Comparison of ENCODE assay signal across 19 cellular contexts in genomic region chr12:55965240-55965639, GRCh38. TPM values are rescaled to one million over a fixed set of nuclear protein-coding genes. Genes with fewer than 3 reads are reported as not detected.
DNase-seq lines count a peak whose midpoint lies in the region; ATAC-seq, FAIRE-seq and TF ChIP-seq lines count a peak whose summit lies in the region.
"Had no signal": no experiment of that assay in that cellular context is flagged by ENCODE, and none has a peak within 500 bp of the region (broad histone marks: within the 10 kb centered on the region; RNA-seq: fewer than 3 reads in every experiment).

No MANE protein-coding gene starts in this region.

- no peaks in the 10 kb centered on the region for H3K27me3 Mint-ChIP-seq in CD4-positive, CD25-positive, alpha-beta regulatory T cell
- no peaks in the 10 kb centered on the region for H3K27me3 Mint-ChIP-seq in mesothelial cell of epicardium (ENCODE audit: low read depth)

- WGBS in ectodermal cell, 2 experiments, result 20 to 27% methylated on average over 5 of the region's 5 CpGs
- 40% methylated on average over 5 of the region's 5 CpGs for WGBS in HepG2 (ENCODE audit: low lambda C conversion rate)
- 78 to 93% (median 85%) methylated on average over 5 of the region's 5 CpGs for WGBS in spleen, 5 donors

- no peak for TF ChIP-seq CTCF in mesothelial cell of epicardium (IDR thresholded peaks at IDR 0.05; ENCODE audit: unreplicated experiment)
- no peak for TF ChIP-seq CTCF in HepG2 (CRISPR knock-in tag; IDR thresholded peaks at IDR 0.05)
- TF ChIP-seq CTCF in spleen (IDR thresholded peaks at IDR 0.05 in 8 of 11, conservative IDR thresholded peaks at IDR 0.05 in 3 of 11), result no peak
- no peak for TF ChIP-seq CTCF in D721Med (IDR thresholded peaks at IDR 0.05; ENCODE audit: insufficient read depth, missing control alignments)

- no peak for ATAC-seq in CD4-positive, CD25-positive, alpha-beta regulatory T cell (ENCODE audit: low read depth in 2 of 2)
- no peak for ATAC-seq in HepG2

- POLR2A ChIA-PET in HepG2 (lab: Yijun Ruan, JAX), result no interaction called here

- no peak overlapping the region for H3K4me2 ChIP-seq in HepG2 (ENCODE audit: low read depth, low read length)

- TF ChIP-seq RAD21 in HepG2 (CRISPR knock-in tag; IDR thresholded peaks at IDR 0.05), result no peak

- TF ChIP-seq EP300 in HepG2 (IDR thresholded peaks at IDR 0.05; ENCODE audit: low read depth in 2 of 2, low read length in 2 of 2) (no peak), HepG2 (CRISPR knock-in tag; IDR thresholded peaks at IDR 0.05; ENCODE audit: borderline replicate concordance) (no peak)

- no peaks in the 10 kb centered on the region for H3K9me3 ChIP-seq in CD4-positive, CD25-positive, alpha-beta regulatory T cell (ENCODE audit: control insufficient read depth in 2 of 2, low read length in 2 of 2)
- H3K9me3 ChIP-seq in HUES48 (ENCODE audit: control insufficient read depth, insufficient read depth, low read length), result no peaks in the 10 kb centered on the region
- no peaks in the 10 kb centered on the region for H3K9me3 ChIP-seq in ectodermal cell (ENCODE audit: control insufficient read depth, low read length)
- H3K9me3 ChIP-seq in HepG2 (ENCODE audit: low read length), result no peaks in the 10 kb centered on the region
- no peaks in the 10 kb centered on the region for H3K9me3 ChIP-seq in spleen
- H3K9me3 ChIP-seq: uterus had no signal

- H3K9me3 Mint-ChIP-seq in CD4-positive, CD25-positive, alpha-beta regulatory T cell, result no peaks in the 10 kb centered on the region
- no peaks in the 10 kb centered on the region for H3K9me3 Mint-ChIP-seq in mesothelial cell of epicardium

- peaks cover 17 to 35% (median 26%) of the 10 kb centered on the region in 4 donors for H3K4me1 Mint-ChIP-seq in CD4-positive, CD25-positive, alpha-beta regulatory T cell
- peaks cover 29% of the 10 kb centered on the region for H3K4me1 Mint-ChIP-seq in mesothelial cell of epicardium

- peak overlapping the region in 2 of 3 donors; percentile 39 to 95 for H3K27ac Mint-ChIP-seq in CD4-positive, CD25-positive, alpha-beta regulatory T cell
- H3K27ac Mint-ChIP-seq in mesothelial cell of epicardium, result peak overlapping the region; percentile 88

- H3K27ac ChIP-seq in CD4-positive, CD25-positive, alpha-beta regulatory T cell (ENCODE audit: insufficient read depth, low read length, poor library complexity, severe bottlenecking), result no peak overlapping the region
- peak overlapping the region; percentile 92 for H3K27ac ChIP-seq in HUES48 (ENCODE audit: low read depth, low read length)
- peak overlapping the region; percentile 67 for H3K27ac ChIP-seq in ectodermal cell (ENCODE audit: insufficient read depth, low read depth, low read length, poor library complexity, severe bottlenecking)
- H3K27ac ChIP-seq in HepG2 (ENCODE audit: extremely low read length, insufficient read depth, low read length), result no peak overlapping the region
- H3K27ac ChIP-seq in spleen, result no peak overlapping the region

- H3K4me1 ChIP-seq in CD4-positive, CD25-positive, alpha-beta regulatory T cell (ENCODE audit: control insufficient read depth, insufficient read depth, low read length, poor library complexity, severe bottlenecking), result peaks cover 19% of the 10 kb centered on the region
- peaks cover 16% of the 10 kb centered on the region for H3K4me1 ChIP-seq in HUES48 (ENCODE audit: control insufficient read depth, insufficient read depth, low read length)
- H3K4me1 ChIP-seq in ectodermal cell (ENCODE audit: control insufficient read depth, insufficient read depth, low read length), result peaks cover 12% of the 10 kb centered on the region
- H3K4me1 ChIP-seq in HepG2 (ENCODE audit: insufficient read depth, low read length), result peaks cover 25% of the 10 kb centered on the region
- peaks cover 6 to 38% (median 25%) of the 10 kb centered on the region in 6 donors for H3K4me1 ChIP-seq in spleen

- no peaks in the 10 kb centered on the region for H3K36me3 Mint-ChIP-seq in CD4-positive, CD25-positive, alpha-beta regulatory T cell
- peaks cover under 1% of the 10 kb centered on the region for H3K36me3 Mint-ChIP-seq in mesothelial cell of epicardium

- in situ Hi-C loops in HepG2 (cut with HindIII; ENCODE audit: extremely low pct_ligation_motif_present, low pct_unique_long_range_greater_than_20kb), result no loop called here

- no peak overlapping the region for H3K9ac ChIP-seq in HUES48 (ENCODE audit: low read depth, low read length)
- H3K9ac ChIP-seq in HepG2 (ENCODE audit: insufficient read depth, low read depth, low read length), result no peak overlapping the region

- CTCF ChIA-PET in HepG2 (lab: Yijun Ruan, JAX; ENCODE audit: low intra/inter-chr PET ratio, low total read pairs), result no interaction called here

- intact Hi-C loops in HepG2 (cut with micrococcal nuclease; ENCODE audit: unreplicated experiment), result no loop called here
- intact Hi-C loops in spleen (cut with DNase I; ENCODE audit: low total_unique reads), result no loop called here

- H3K4me3 ChIP-seq in CD4-positive, CD25-positive, alpha-beta regulatory T cell (ENCODE audit: low read depth, low read length), result no peak overlapping the region
- H3K4me3 ChIP-seq in HUES48 (ENCODE audit: low read depth, low read length), result peak overlapping the region; percentile 93
- peak overlapping the region; percentile 87 for H3K4me3 ChIP-seq in ectodermal cell (ENCODE audit: insufficient read depth, low read depth, low read length)
- no peak overlapping the region for H3K4me3 ChIP-seq in HepG2 (replicated peaks in 1 of 3; ENCODE audit: insufficient read depth in 1 of 3, low read depth in 2 of 3, low read length in 3 of 3)
- no peak overlapping the region for H3K4me3 ChIP-seq in spleen
- H3K4me3 ChIP-seq: uterus had no signal

- FAIRE-seq in HepG2 (lab: Jason Lieb, UNC) (no peak), D721Med (lab: Jason Lieb, UNC) (no peak)
- FAIRE-seq: GM12891, RCC 7860 had no signal

- no TSS peak for BruUV-seq in HepG2 (replicated peaks; lab: Mats Ljungman, UMichigan)

- no peak for TF ChIP-seq POLR2A in HepG2 (IDR thresholded peaks at IDR 0.05; ENCODE audit: insufficient read depth in 1 of 2, low read depth in 2 of 2, low read length in 2 of 2)
- TF ChIP-seq POLR2A in spleen (IDR thresholded peaks at IDR 0.05), result no peak

- H2AFZ ChIP-seq in HepG2 (ENCODE audit: low read length), result no peak overlapping the region

- H3K79me2 ChIP-seq in HepG2 (ENCODE audit: insufficient read depth, low read length), result peaks cover 15% of the 10 kb centered on the region

- H4K20me1 ChIP-seq in HepG2 (ENCODE audit: insufficient read depth, low read length), result no peaks in the 10 kb centered on the region

- DNase-seq in CD4-positive, CD25-positive, alpha-beta regulatory T cell, result no peak
- DNase-seq in mesothelial cell of epicardium (ENCODE audit: low spot score in 2 of 2, unreplicated experiment in 2 of 2), result no peak
- no peak for DNase-seq in HepG2 (ENCODE audit: low spot score)
- no peak for DNase-seq in SW 1271 (lab: John Stamatoyannopoulos, UW)
- DNase-seq in spleen, result no peak
- DNase-seq in D721Med (ENCODE audit: insufficient read length, low spot score), result no peak
- DNase-seq: activated CD4-positive, alpha-beta T cell treated with anti-CD3 and anti-CD28 coated beads, Interleukin-2, amount 50 U/mL, for 4 hours; activated gamma-delta T cell treated with Interleukin-2 at 50 U/mL for 16 hours; EL; hippocampal formation; Kasumi-1; NCI-H1694; NCI-H526 treated with DMSO at 0.1 percent for 48 hours; stimulated activated CD4-positive, alpha-beta T cell treated with anti-CD3 and anti-CD28 coated beads, Interleukin-2, amount 100 ng/mL, for 48 hours; uterus had no signal

- peak overlapping the region; percentile 58 to 94 (median 91) for H3K4me3 Mint-ChIP-seq in CD4-positive, CD25-positive, alpha-beta regulatory T cell
- H3K4me3 Mint-ChIP-seq in mesothelial cell of epicardium, result peak overlapping the region; percentile 98

- peaks cover 2% of the 10 kb centered on the region for H3K36me3 ChIP-seq in CD4-positive, CD25-positive, alpha-beta regulatory T cell (ENCODE audit: control insufficient read depth, insufficient read depth, low read length)
- H3K36me3 ChIP-seq in HUES48 (ENCODE audit: control insufficient read depth, insufficient read depth, low read length), result peaks cover 27% of the 10 kb centered on the region
- H3K36me3 ChIP-seq in ectodermal cell (ENCODE audit: control insufficient read depth, insufficient read depth, low read length), result no peaks in the 10 kb centered on the region
- peaks cover 0 to 13% of the 10 kb centered on the region in 2 experiments; a peak in 4 of 5 replicates for H3K36me3 ChIP-seq in HepG2 (replicated peaks in 1 of 2; ENCODE audit: control insufficient read depth in 1 of 2, insufficient read depth in 2 of 2, low read length in 2 of 2)
- H3K36me3 ChIP-seq in spleen, result peaks cover 0 to 20% (median 0%) of the 10 kb centered on the region in 6 donors
- H3K36me3 ChIP-seq: uterus had no signal

- no peaks in the 10 kb centered on the region for H3K27me3 ChIP-seq in CD4-positive, CD25-positive, alpha-beta regulatory T cell (ENCODE audit: control insufficient read depth, insufficient read depth, low read length)
- no peaks in the 10 kb centered on the region for H3K27me3 ChIP-seq in HUES48 (ENCODE audit: control insufficient read depth, insufficient read depth, low read length)
- no peaks in the 10 kb centered on the region for H3K27me3 ChIP-seq in ectodermal cell (ENCODE audit: control insufficient read depth, insufficient read depth, low read length, poor library complexity, severe bottlenecking)
- H3K27me3 ChIP-seq in HepG2 (ENCODE audit: control insufficient read depth in 1 of 2, insufficient read depth in 2 of 2, low read length in 2 of 2), result no peaks in the 10 kb centered on the region
- H3K27me3 ChIP-seq in spleen (replicated peaks in 1 of 7), result no peaks in the 10 kb centered on the region
- H3K27me3 ChIP-seq: uterus had no signal

RNA-seq across cellular contexts. Expression of gene PMEL, which starts 0.6 kb away (rescaled TPM):
- total RNA-seq in CD4-positive, CD25-positive, alpha-beta regulatory T cell, result 0.69 TPM
- under 1 TPM in 3 of 4 donors, not detected in 1; 0.52 to 0.86 (median 0.57) TPM for polyA plus RNA-seq in CD4-positive, CD25-positive, alpha-beta regulatory T cell
- 314 TPM for polyA plus RNA-seq in ectodermal cell (2013, experiment 1 of 4)
- 354 TPM for polyA plus RNA-seq in ectodermal cell (2013, experiment 2 of 4)
- polyA plus RNA-seq in ectodermal cell (2013, experiment 3 of 4), result 220 TPM
- polyA plus RNA-seq in ectodermal cell (2013, experiment 4 of 4), result 241 TPM
- total RNA-seq in mesothelial cell of epicardium (3.6 to 5.3 TPM (median 5.1 TPM) in 3 replicates), HepG2 (2016; rRNA removed; fragmentation: Illumina TruSeq; extraction: Trizol) (0.35 and 0.49 TPM in 2 replicates), spleen (1 to 10 TPM in 3 of 7 donors, under 1 TPM in 4; 0.44 to 1.6 (median 0.85) TPM)
- 0.18 and 0.20 TPM in 2 replicates for total RNA-seq in HepG2 (2016; cell fraction: cytosol; rRNA removed; fragmentation: Illumina TruSeq; extraction: Trizol; ENCODE audit: low read depth)
- total RNA-seq in HepG2 (2016; cell fraction: insoluble cytoplasmic fraction; rRNA removed; fragmentation: Illumina TruSeq; extraction: Trizol), result 0.59 and 0.76 TPM in 2 replicates
- 0.22 and 0.55 TPM in 2 replicates for total RNA-seq in HepG2 (2016; cell fraction: membrane; rRNA removed; fragmentation: Illumina TruSeq; extraction: Trizol)
- 0.71 and 0.91 TPM in 2 replicates for total RNA-seq in HepG2 (2016; cell fraction: nucleus; rRNA removed; fragmentation: Illumina TruSeq; extraction: Trizol)
- polyA plus RNA-seq in HepG2 (2011; rRNA removed) (3.3 and 3.4 TPM in 2 replicates), spleen (under 1 TPM; 0.15 to 0.50 (median 0.29) TPM)
- polyA plus RNA-seq in HepG2 (2011; cell fraction: cytosol; rRNA removed), result 1.9 and 3.0 TPM in 2 replicates
- 4.7 and 4.8 TPM in 2 replicates for polyA plus RNA-seq in HepG2 (2011; cell fraction: nucleus; rRNA removed)
- polyA plus RNA-seq in HepG2 (2012), result 1.3 and 1.5 TPM in 2 replicates
- 0.27 TPM in 1 of 2 replicates, not detected in the other for polyA plus RNA-seq in HepG2 (2016; cell fraction: cytosol; fragmentation: Illumina TruSeq; extraction: Trizol; ENCODE audit: low read depth)
- polyA plus RNA-seq in HepG2 (2016; cell fraction: insoluble cytoplasmic fraction; fragmentation: Illumina TruSeq; extraction: Trizol; ENCODE audit: low read depth), result 0.81 TPM in 1 of 2 replicates, not detected in the other
- 0.14 and 0.40 TPM in 2 replicates for polyA plus RNA-seq in HepG2 (2016; cell fraction: membrane; fragmentation: Illumina TruSeq; extraction: Trizol; ENCODE audit: low read depth)
- 1.4 TPM in 2 replicates for polyA plus RNA-seq in HepG2 (2016; cell fraction: nucleus; fragmentation: Illumina TruSeq; extraction: Trizol; ENCODE audit: insufficient read depth, low read depth)
- 1.8 and 3.6 TPM in 2 replicates for polyA minus RNA-seq in HepG2 (2011; rRNA and poly(A)+ RNA removed; ENCODE audit: low replicate concordance)
- polyA minus RNA-seq in HepG2 (2011; cell fraction: cytosol; rRNA and poly(A)+ RNA removed), result 0.62 TPM in 1 of 2 replicates, not detected in the other
- polyA minus RNA-seq in HepG2 (2011; cell fraction: nucleus; rRNA and poly(A)+ RNA removed), result 1.2 and 2.9 TPM in 2 replicates

RNA-seq across cellular contexts. Expression of gene CDK2, which starts 1.4 kb away (rescaled TPM):
- total RNA-seq in CD4-positive, CD25-positive, alpha-beta regulatory T cell, result 28.0 TPM
- 10 to 100 TPM in 2 of 4 donors, 1 to 10 TPM in 2; 8.4 to 12.6 (median 10.0) TPM for polyA plus RNA-seq in CD4-positive, CD25-positive, alpha-beta regulatory T cell
- polyA plus RNA-seq in ectodermal cell (2013, experiment 1 of 4), result 65.8 TPM
- polyA plus RNA-seq in ectodermal cell (2013, experiment 2 of 4), result 54.3 TPM
- polyA plus RNA-seq in ectodermal cell (2013, experiment 3 of 4), result 61.2 TPM
- 62.9 TPM for polyA plus RNA-seq in ectodermal cell (2013, experiment 4 of 4)
- total RNA-seq in mesothelial cell of epicardium, result 52.0 to 54.0 TPM (median 52.4 TPM) in 3 replicates
- total RNA-seq in HepG2 (2016; rRNA removed; fragmentation: Illumina TruSeq; extraction: Trizol), result 47.5 and 52.0 TPM in 2 replicates
- 8.1 TPM in 2 replicates for total RNA-seq in HepG2 (2016; cell fraction: cytosol; rRNA removed; fragmentation: Illumina TruSeq; extraction: Trizol; ENCODE audit: low read depth)
- total RNA-seq in HepG2 (2016; cell fraction: insoluble cytoplasmic fraction; rRNA removed; fragmentation: Illumina TruSeq; extraction: Trizol), result 46.4 and 50.0 TPM in 2 replicates
- 17.5 and 18.3 TPM in 2 replicates for total RNA-seq in HepG2 (2016; cell fraction: membrane; rRNA removed; fragmentation: Illumina TruSeq; extraction: Trizol)
- total RNA-seq in HepG2 (2016; cell fraction: nucleus; rRNA removed; fragmentation: Illumina TruSeq; extraction: Trizol), result 26.0 and 34.2 TPM in 2 replicates
- 42.0 and 52.6 TPM in 2 replicates for polyA plus RNA-seq in HepG2 (2011; rRNA removed)
- polyA plus RNA-seq in HepG2 (2011; cell fraction: cytosol; rRNA removed), result 16.9 and 23.3 TPM in 2 replicates
- polyA plus RNA-seq in HepG2 (2011; cell fraction: nucleus; rRNA removed), result 32.7 and 37.9 TPM in 2 replicates
- polyA plus RNA-seq in HepG2 (2012), result 19.5 and 20.6 TPM in 2 replicates
- 3.1 and 3.6 TPM in 2 replicates for polyA plus RNA-seq in HepG2 (2016; cell fraction: cytosol; fragmentation: Illumina TruSeq; extraction: Trizol; ENCODE audit: low read depth)
- 60.6 and 64.8 TPM in 2 replicates for polyA plus RNA-seq in HepG2 (2016; cell fraction: insoluble cytoplasmic fraction; fragmentation: Illumina TruSeq; extraction: Trizol; ENCODE audit: low read depth)
- polyA plus RNA-seq in HepG2 (2016; cell fraction: membrane; fragmentation: Illumina TruSeq; extraction: Trizol; ENCODE audit: low read depth), result 8.3 and 9.6 TPM in 2 replicates
- 51.4 and 59.6 TPM in 2 replicates for polyA plus RNA-seq in HepG2 (2016; cell fraction: nucleus; fragmentation: Illumina TruSeq; extraction: Trizol; ENCODE audit: insufficient read depth, low read depth)
- 50.1 and 366 TPM in 2 replicates for polyA minus RNA-seq in HepG2 (2011; rRNA and poly(A)+ RNA removed; ENCODE audit: low replicate concordance)
- polyA minus RNA-seq in HepG2 (2011; cell fraction: cytosol; rRNA and poly(A)+ RNA removed), result 18.1 and 20.2 TPM in 2 replicates
- polyA minus RNA-seq in HepG2 (2011; cell fraction: nucleus; rRNA and poly(A)+ RNA removed), result 11.6 and 12.1 TPM in 2 replicates
- 10 to 100 TPM; 21.4 to 46.6 (median 30.9) TPM for total RNA-seq in spleen
- polyA plus RNA-seq in spleen, result 10 to 100 TPM; 11.9 to 16.2 (median 12.9) TPM

RNA-seq across cellular contexts. Expression of gene RAB5B, which starts 8.6 kb away (rescaled TPM):
- 60.8 TPM for total RNA-seq in CD4-positive, CD25-positive, alpha-beta regulatory T cell
- polyA plus RNA-seq in CD4-positive, CD25-positive, alpha-beta regulatory T cell, result 10 to 100 TPM; 66.8 to 73.4 (median 68.3) TPM
- 87.9 TPM for polyA plus RNA-seq in ectodermal cell (2013, experiment 1 of 4)
- polyA plus RNA-seq in ectodermal cell (2013, experiment 2 of 4), result 87.3 TPM
- 62.6 TPM for polyA plus RNA-seq in ectodermal cell (2013, experiment 3 of 4)
- 74.3 TPM for polyA plus RNA-seq in ectodermal cell (2013, experiment 4 of 4)
- total RNA-seq in mesothelial cell of epicardium (99.3 to 104 TPM (median 101 TPM) in 3 replicates), HepG2 (2016; rRNA removed; fragmentation: Illumina TruSeq; extraction: Trizol) (26.0 and 33.1 TPM in 2 replicates), spleen (100 to 1,000 TPM in 1 of 7 donors, 10 to 100 TPM in 6; 70.5 to 101 (median 94.4) TPM)
- total RNA-seq in HepG2 (2016; cell fraction: cytosol; rRNA removed; fragmentation: Illumina TruSeq; extraction: Trizol; ENCODE audit: low read depth), result 8.6 and 11.8 TPM in 2 replicates
- 24.6 and 33.6 TPM in 2 replicates for total RNA-seq in HepG2 (2016; cell fraction: insoluble cytoplasmic fraction; rRNA removed; fragmentation: Illumina TruSeq; extraction: Trizol)
- 22.2 and 23.2 TPM in 2 replicates for total RNA-seq in HepG2 (2016; cell fraction: membrane; rRNA removed; fragmentation: Illumina TruSeq; extraction: Trizol)
- total RNA-seq in HepG2 (2016; cell fraction: nucleus; rRNA removed; fragmentation: Illumina TruSeq; extraction: Trizol), result 22.8 and 23.5 TPM in 2 replicates
- polyA plus RNA-seq in HepG2 (2011; rRNA removed) (68.3 and 70.4 TPM in 2 replicates), spleen (10 to 100 TPM; 30.9 to 48.4 (median 35.1) TPM)
- 43.7 and 67.1 TPM in 2 replicates for polyA plus RNA-seq in HepG2 (2011; cell fraction: cytosol; rRNA removed)
- 32.6 and 46.3 TPM in 2 replicates for polyA plus RNA-seq in HepG2 (2011; cell fraction: nucleus; rRNA removed)
- polyA plus RNA-seq in HepG2 (2012), result 39.1 and 42.4 TPM in 2 replicates
- polyA plus RNA-seq in HepG2 (2016; cell fraction: cytosol; fragmentation: Illumina TruSeq; extraction: Trizol; ENCODE audit: low read depth), result 5.6 and 5.9 TPM in 2 replicates
- 45.3 and 46.9 TPM in 2 replicates for polyA plus RNA-seq in HepG2 (2016; cell fraction: insoluble cytoplasmic fraction; fragmentation: Illumina TruSeq; extraction: Trizol; ENCODE audit: low read depth)
- polyA plus RNA-seq in HepG2 (2016; cell fraction: membrane; fragmentation: Illumina TruSeq; extraction: Trizol; ENCODE audit: low read depth), result 22.1 and 22.3 TPM in 2 replicates
- polyA plus RNA-seq in HepG2 (2016; cell fraction: nucleus; fragmentation: Illumina TruSeq; extraction: Trizol; ENCODE audit: insufficient read depth, low read depth), result 45.7 and 46.4 TPM in 2 replicates
- polyA minus RNA-seq in HepG2 (2011; rRNA and poly(A)+ RNA removed; ENCODE audit: low replicate concordance), result 52.5 and 108 TPM in 2 replicates
- polyA minus RNA-seq in HepG2 (2011; cell fraction: cytosol; rRNA and poly(A)+ RNA removed), result 28.2 and 48.5 TPM in 2 replicates
- 32.7 and 43.8 TPM in 2 replicates for polyA minus RNA-seq in HepG2 (2011; cell fraction: nucleus; rRNA and poly(A)+ RNA removed)

RNA-seq across cellular contexts. Expression of gene SUOX, which starts 31.8 kb away (rescaled TPM):
- total RNA-seq in CD4-positive, CD25-positive, alpha-beta regulatory T cell, result 6.9 TPM
- 10 to 100 TPM in 1 of 4 donors, 1 to 10 TPM in 3; 2.2 to 10.3 (median 5.9) TPM for polyA plus RNA-seq in CD4-positive, CD25-positive, alpha-beta regulatory T cell
- 28.0 TPM for polyA plus RNA-seq in ectodermal cell (2013, experiment 1 of 4)
- 29.0 TPM for polyA plus RNA-seq in ectodermal cell (2013, experiment 2 of 4)
- 23.9 TPM for polyA plus RNA-seq in ectodermal cell (2013, experiment 3 of 4)
- 28.0 TPM for polyA plus RNA-seq in ectodermal cell (2013, experiment 4 of 4)
- total RNA-seq in mesothelial cell of epicardium, result 37.1 to 38.9 TPM (median 38.1 TPM) in 3 replicates
- total RNA-seq in HepG2 (2016; rRNA removed; fragmentation: Illumina TruSeq; extraction: Trizol), result 23.9 and 24.6 TPM in 2 replicates
- 3.8 and 3.9 TPM in 2 replicates for total RNA-seq in HepG2 (2016; cell fraction: cytosol; rRNA removed; fragmentation: Illumina TruSeq; extraction: Trizol; ENCODE audit: low read depth)
- total RNA-seq in HepG2 (2016; cell fraction: insoluble cytoplasmic fraction; rRNA removed; fragmentation: Illumina TruSeq; extraction: Trizol), result 22.3 and 22.8 TPM in 2 replicates
- 7.8 and 8.4 TPM in 2 replicates for total RNA-seq in HepG2 (2016; cell fraction: membrane; rRNA removed; fragmentation: Illumina TruSeq; extraction: Trizol)
- total RNA-seq in HepG2 (2016; cell fraction: nucleus; rRNA removed; fragmentation: Illumina TruSeq; extraction: Trizol), result 20.4 and 20.9 TPM in 2 replicates
- polyA plus RNA-seq in HepG2 (2011; rRNA removed), result 25.9 and 28.9 TPM in 2 replicates
- 20.0 and 24.2 TPM in 2 replicates for polyA plus RNA-seq in HepG2 (2011; cell fraction: cytosol; rRNA removed)
- polyA plus RNA-seq in HepG2 (2011; cell fraction: nucleus; rRNA removed), result 30.0 and 31.3 TPM in 2 replicates
- polyA plus RNA-seq in HepG2 (2012), result 9.8 and 12.4 TPM in 2 replicates
- polyA plus RNA-seq in HepG2 (2016; cell fraction: cytosol; fragmentation: Illumina TruSeq; extraction: Trizol; ENCODE audit: low read depth), result 2.0 and 2.2 TPM in 2 replicates
- 22.7 and 23.4 TPM in 2 replicates for polyA plus RNA-seq in HepG2 (2016; cell fraction: insoluble cytoplasmic fraction; fragmentation: Illumina TruSeq; extraction: Trizol; ENCODE audit: low read depth)
- polyA plus RNA-seq in HepG2 (2016; cell fraction: membrane; fragmentation: Illumina TruSeq; extraction: Trizol; ENCODE audit: low read depth), result 3.8 and 4.7 TPM in 2 replicates
- 31.4 and 33.9 TPM in 2 replicates for polyA plus RNA-seq in HepG2 (2016; cell fraction: nucleus; fragmentation: Illumina TruSeq; extraction: Trizol; ENCODE audit: insufficient read depth, low read depth)
- 44.5 and 46.8 TPM in 2 replicates for polyA minus RNA-seq in HepG2 (2011; rRNA and poly(A)+ RNA removed; ENCODE audit: low replicate concordance)
- 12.1 and 15.9 TPM in 2 replicates for polyA minus RNA-seq in HepG2 (2011; cell fraction: cytosol; rRNA and poly(A)+ RNA removed)
- polyA minus RNA-seq in HepG2 (2011; cell fraction: nucleus; rRNA and poly(A)+ RNA removed), result 25.6 and 32.1 TPM in 2 replicates
- 10 to 100 TPM; 13.1 to 29.1 (median 19.8) TPM for total RNA-seq in spleen
- polyA plus RNA-seq in spleen, result 1 to 10 TPM; 6.0 to 8.1 (median 6.1) TPM

RNA-seq across cellular contexts. Expression of gene DGKA, which starts 34.3 kb away (rescaled TPM):
- total RNA-seq in CD4-positive, CD25-positive, alpha-beta regulatory T cell, result 1,086 TPM
- polyA plus RNA-seq in CD4-positive, CD25-positive, alpha-beta regulatory T cell, result 100 to 1,000 TPM; 225 to 284 (median 253) TPM
- polyA plus RNA-seq in ectodermal cell (2013, experiment 1 of 4), result 21.2 TPM
- polyA plus RNA-seq in ectodermal cell (2013, experiment 2 of 4), result 18.2 TPM
- polyA plus RNA-seq in ectodermal cell (2013, experiment 3 of 4), result 13.2 TPM
- 22.4 TPM for polyA plus RNA-seq in ectodermal cell (2013, experiment 4 of 4)
- total RNA-seq in mesothelial cell of epicardium, result 29.7 to 42.2 TPM (median 33.5 TPM) in 3 replicates
- 2.4 and 2.7 TPM in 2 replicates for total RNA-seq in HepG2 (2016; rRNA removed; fragmentation: Illumina TruSeq; extraction: Trizol)
- 1.1 and 1.9 TPM in 2 replicates for total RNA-seq in HepG2 (2016; cell fraction: cytosol; rRNA removed; fragmentation: Illumina TruSeq; extraction: Trizol; ENCODE audit: low read depth)
- total RNA-seq in HepG2 (2016; cell fraction: insoluble cytoplasmic fraction; rRNA removed; fragmentation: Illumina TruSeq; extraction: Trizol), result 2.7 and 2.9 TPM in 2 replicates
- 1.3 and 2.1 TPM in 2 replicates for total RNA-seq in HepG2 (2016; cell fraction: membrane; rRNA removed; fragmentation: Illumina TruSeq; extraction: Trizol)
- 3.6 and 4.1 TPM in 2 replicates for total RNA-seq in HepG2 (2016; cell fraction: nucleus; rRNA removed; fragmentation: Illumina TruSeq; extraction: Trizol)
- 5.4 and 7.6 TPM in 2 replicates for polyA plus RNA-seq in HepG2 (2011; rRNA removed)
- 4.6 and 23.7 TPM in 2 replicates for polyA plus RNA-seq in HepG2 (2011; cell fraction: cytosol; rRNA removed)
- polyA plus RNA-seq in HepG2 (2011; cell fraction: nucleus; rRNA removed), result 43.0 and 71.3 TPM in 2 replicates
- 8.8 and 12.1 TPM in 2 replicates for polyA plus RNA-seq in HepG2 (2012)
- 0.36 and 0.54 TPM in 2 replicates for polyA plus RNA-seq in HepG2 (2016; cell fraction: cytosol; fragmentation: Illumina TruSeq; extraction: Trizol; ENCODE audit: low read depth)
- polyA plus RNA-seq in HepG2 (2016; cell fraction: insoluble cytoplasmic fraction; fragmentation: Illumina TruSeq; extraction: Trizol; ENCODE audit: low read depth), result 3.2 and 5.2 TPM in 2 replicates
- polyA plus RNA-seq in HepG2 (2016; cell fraction: membrane; fragmentation: Illumina TruSeq; extraction: Trizol; ENCODE audit: low read depth), result 0.80 and 1.6 TPM in 2 replicates
- 6.1 and 11.3 TPM in 2 replicates for polyA plus RNA-seq in HepG2 (2016; cell fraction: nucleus; fragmentation: Illumina TruSeq; extraction: Trizol; ENCODE audit: insufficient read depth, low read depth)
- polyA minus RNA-seq in HepG2 (2011; rRNA and poly(A)+ RNA removed; ENCODE audit: low replicate concordance), result 6.8 and 8.5 TPM in 2 replicates
- 3.0 and 5.1 TPM in 2 replicates for polyA minus RNA-seq in HepG2 (2011; cell fraction: cytosol; rRNA and poly(A)+ RNA removed)
- 14.8 and 18.0 TPM in 2 replicates for polyA minus RNA-seq in HepG2 (2011; cell fraction: nucleus; rRNA and poly(A)+ RNA removed)
- total RNA-seq in spleen, result 100 to 1,000 TPM; 132 to 261 (median 197) TPM
- 100 to 1,000 TPM in 2 of 3 donors, 10 to 100 TPM in 1; 73.8 to 136 (median 105) TPM for polyA plus RNA-seq in spleen

Comparison
In these comparisons a context has a peak if more than half of its experiments do, and no peak if none do; other contexts are left out.
1. H3K27ac ChIP-seq: peak in HUES48 (single experiment) and ectodermal cell (single experiment); none in CD4-positive, CD25-positive, alpha-beta regulatory T cell (single experiment), HepG2 (single experiment) and spleen (0 of 8).
2. H3K4me3 ChIP-seq: peak in HUES48 (single experiment) and ectodermal cell (single experiment); none in CD4-positive, CD25-positive, alpha-beta regulatory T cell (single experiment), HepG2 (0 of 3) and spleen (0 of 8).